Comparison of ENCODE assay signal across 8 cellular contexts in the genomic region with DNA sequence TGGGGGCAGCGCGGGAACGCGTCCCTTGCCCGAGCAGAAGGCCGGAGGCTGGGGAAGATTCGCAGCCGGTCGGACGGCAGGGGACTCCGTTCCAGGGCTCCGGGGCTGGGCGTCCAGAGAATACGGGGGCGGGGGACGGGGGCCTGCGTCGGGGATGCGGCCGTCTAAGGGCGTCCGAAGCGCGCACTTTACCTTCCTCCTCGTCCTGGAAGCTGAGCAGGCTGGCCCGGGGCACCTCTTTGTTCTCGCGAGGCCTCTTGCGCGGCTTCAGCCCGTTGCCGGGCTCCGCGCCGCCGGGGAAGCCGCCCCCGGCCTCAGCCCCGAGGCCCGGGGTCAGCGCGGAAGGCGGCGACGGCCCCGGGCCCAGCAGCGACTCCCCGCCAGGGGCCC. TPM values are rescaled to one million over a fixed set of nuclear protein-coding genes. Genes with fewer than 3 reads are reported as not detected.
DNase-seq lines count a peak whose midpoint lies in the region; FAIRE-seq and TF ChIP-seq lines count a peak whose summit lies in the region.

No MANE protein-coding gene starts in this region.

- H3K27me3 ChIP-seq in HAP-1 (ENCODE audit: low read depth) (no peaks in the 10 kb centered on the region), MM.1S (replicated peaks; ENCODE audit: insufficient read depth, low read length) (no peaks in the 10 kb centered on the region), H1 (replicated peaks in 1 of 4; ENCODE audit: control insufficient read depth in 3 of 4, extremely low read depth in 1 of 4, insufficient read depth in 3 of 4, low read length in 3 of 4) (no peaks in the 10 kb centered on the region)

- no peak overlapping the region for H2BK20ac ChIP-seq in H1 (ENCODE audit: low read length)

- H3F3A ChIP-seq in MM.1S (ENCODE audit: insufficient read depth, low read length) = peaks cover 18% of the 10 kb centered on the region

- TF ChIP-seq CTCF in MM.1S (IDR thresholded peaks at IDR 0.05; ENCODE audit: low read length) (no peak), H1 (IDR thresholded peaks at IDR 0.05; ENCODE audit: control extremely low read depth in 1 of 3, insufficient read depth in 1 of 3, low read depth in 1 of 3, low read length in 3 of 3) (no peak), mesothelial cell of epicardium (IDR thresholded peaks at IDR 0.05; ENCODE audit: unreplicated experiment) (no peak)

- peaks cover 44% of the 10 kb centered on the region for H3K36me3 Mint-ChIP-seq in activated CD4-positive, alpha-beta T cell treated with anti-CD3 and anti-CD28 coated beads, Interleukin-2, amount 10 ng/mL, durations not matched to agents 7 days and 5 days (ENCODE audit: low read depth)
- H3K36me3 Mint-ChIP-seq in mesothelial cell of epicardium = peaks cover 22% of the 10 kb centered on the region

- H3K4ac ChIP-seq in H1 (replicated peaks; ENCODE audit: insufficient read length, low read depth, low read length) = peak overlapping the region; percentile 0

- no peak overlapping the region for H3K56ac ChIP-seq in H1 (replicated peaks; ENCODE audit: insufficient read length, low read depth, low read length)

- H3K4me3 ChIP-seq in HAP-1 (peak overlapping the region; percentile 88), MM.1S (ENCODE audit: low read length) (peak overlapping the region; percentile 95), H1 (ENCODE audit: extremely low read depth in 1 of 4, insufficient read depth in 2 of 4, low read depth in 3 of 4, low read length in 4 of 4) (peak overlapping the region; percentile 89 to 99 (median 93))

- H3K18ac ChIP-seq in H1 (ENCODE audit: extremely low read depth, low read length) = peak overlapping the region; percentile 87; the same call in 1 of the 2 replicates

- H3K9me3 ChIP-seq in HAP-1 (no peaks in the 10 kb centered on the region), MM.1S (replicated peaks; ENCODE audit: insufficient read depth, low read length) (no peaks in the 10 kb centered on the region), H1 (ENCODE audit: insufficient read depth in 2 of 2, low read depth in 1 of 2, low read length in 1 of 2) (no peaks in the 10 kb centered on the region)

- POLR2A ChIA-PET in activated CD4-positive, alpha-beta T cell treated with anti-CD3 and anti-CD28 coated beads, Interleukin-2, amount 10 ng/mL, durations not matched to agents 7 days and 5 days (lab: Charles Lee) = interaction anchor here (0.5 to 2.5 kb wide), 6 partner anchors 10 to 43 kb away, joined by 3 to 9 read pairs (median 4); partner anchors contain the start of gene SYNJ1
- POLR2A ChIA-PET in H1 (lab: Charles Lee; ENCODE audit: partially characterized antibody) = interaction anchor here (0.6 to 2.8 kb wide), 17 partner anchors 13 to 554 kb away, joined by 3 to 14 read pairs (median 5); partner anchors contain the start of genes EVA1C, IFNAR1, SYNJ1 and URB1

- TF ChIP-seq POLR2A in H1 (IDR thresholded peaks at IDR 0.05; ENCODE audit: control extremely low read depth in 1 of 2, low read depth in 2 of 2, low read length in 2 of 2) = no peak

- H3K4me1 ChIP-seq in HAP-1 = peaks cover 18% of the 10 kb centered on the region
- H3K4me1 ChIP-seq in MM.1S (ENCODE audit: low read length) = peaks cover 14% of the 10 kb centered on the region
- H3K4me1 ChIP-seq in H1 (replicated peaks in 1 of 4; ENCODE audit: control insufficient read depth in 3 of 4, insufficient read depth in 4 of 4, low read length in 3 of 4) = no peaks in the 10 kb centered on the region; a peak in 3 of 7 replicates

- H3K79me1 ChIP-seq in H1 (ENCODE audit: low read depth, low read length) = peaks cover 3% of the 10 kb centered on the region; the same call in 1 of the 2 replicates

- H2AK5ac ChIP-seq in H1 (ENCODE audit: low read depth, low read length) = 0 out of 2 replicates have a peak overlapping the region, but pooled peaks have one; percentile 30

- CTCF ChIA-PET in activated CD4-positive, alpha-beta T cell treated with anti-CD3 and anti-CD28 coated beads, Interleukin-2, amount 10 ng/mL, durations not matched to agents 7 days and 5 days (lab: Charles Lee) = interaction anchor here (0.6 to 2.4 kb wide), 20 partner anchors 13 to 633 kb away, joined by 3 to 17 read pairs (median 4); partner anchors contain the start of gene SYNJ1
- CTCF ChIA-PET in H1 (lab: Charles Lee; ENCODE audit: partially characterized antibody) = interaction anchor here (0.6 to 3.2 kb wide), 13 partner anchors 11 to 320 kb away, joined by 3 to 9 read pairs (median 3); no protein-coding TSS in a partner anchor

- H3K4me3 Mint-ChIP-seq in activated CD4-positive, alpha-beta T cell treated with anti-CD3 and anti-CD28 coated beads, Interleukin-2, amount 10 ng/mL, durations not matched to agents 7 days and 5 days = peak overlapping the region; percentile 98
- peak overlapping the region; percentile 99 for H3K4me3 Mint-ChIP-seq in mesothelial cell of epicardium

- H3K9me2 ChIP-seq in MM.1S (replicated peaks; ENCODE audit: insufficient read depth, low read length) = no peaks in the 10 kb centered on the region

- H2BK5ac ChIP-seq in H1 (ENCODE audit: low read depth, low read length) = peak overlapping the region; percentile 83; the same call in 1 of the 2 replicates

- no peak overlapping the region for H4K91ac ChIP-seq in H1 (replicated peaks; ENCODE audit: insufficient read length, low read length)

- WGBS in H1 (ENCODE audit: extremely low coverage in 1 of 2, insufficient coverage in 1 of 2, insufficient read length in 1 of 2, insufficient replicate concordance in 2 of 2, low coverage in 1 of 2, low lambda C conversion rate in 2 of 2, missing lambda C conversion rate in 1 of 2), 2 experiments = 3% methylated on average over 15 of the region's 48 CpGs; no CpG with 5 or more reads in 1 of the 2 experiments

- H3K27ac ChIP-seq in MM.1S (ENCODE audit: low read length) (peak overlapping the region; percentile 77; the same call in 1 of the 2 replicates), H1 (ENCODE audit: low read depth, low read length) (peak overlapping the region; percentile 89), substantia nigra (ENCODE audit: low read depth, low read length, poor library complexity, severe bottlenecking) (peak overlapping the region; percentile 79)

- H3K9me3 Mint-ChIP-seq in activated CD4-positive, alpha-beta T cell treated with anti-CD3 and anti-CD28 coated beads, Interleukin-2, amount 10 ng/mL, durations not matched to agents 7 days and 5 days = peaks cover 4% of the 10 kb centered on the region
- no peaks in the 10 kb centered on the region for H3K9me3 Mint-ChIP-seq in mesothelial cell of epicardium

- peak overlapping the region; percentile 24 for H4K5ac ChIP-seq in H1 (ENCODE audit: insufficient read length, low read depth, low read length)

- H2BK15ac ChIP-seq in H1 (ENCODE audit: low read length) = no peak overlapping the region

- DNase-seq in NCI-H82 (lab: John Stamatoyannopoulos, UW) = peak; percentile 67
- DNase-seq in NCI-H82 treated with DMSO at 0.1 percent for 48 hours (lab: John Stamatoyannopoulos, UW; ENCODE audit: unreplicated experiment) = no peak
- peak in 1 of 2 experiments; percentile 69 for DNase-seq in HAP-1 (ENCODE audit: low spot score in 2 of 2)
- peak; percentile 60 for DNase-seq in MM.1S
- peak; percentile 69 for DNase-seq in activated CD4-positive, alpha-beta T cell treated with anti-CD3 and anti-CD28 coated beads, Interleukin-2, amount 10 ng/mL, durations not matched to agents 7 days and 5 days
- DNase-seq in H1 (ENCODE audit: low read depth in 1 of 2, low spot score in 2 of 2) = peak in 1 of 2 experiments; percentile 61
- DNase-seq in mesothelial cell of epicardium (ENCODE audit: low spot score in 2 of 2, unreplicated experiment in 2 of 2) = peak; percentile 44 to 72
- DNase-seq in substantia nigra (lab: John Stamatoyannopoulos, UW) = peak in 22 of 49 donors; percentile 16 to 60 (median 45)

- peak overlapping the region; percentile 81 for H3K4me2 ChIP-seq in MM.1S (ENCODE audit: low read depth, low read length)
- peak overlapping the region; percentile 73 to 79 for H3K4me2 ChIP-seq in H1 (ENCODE audit: insufficient read depth in 1 of 2, low read depth in 2 of 2, low read length in 2 of 2)

- H3K4me1 Mint-ChIP-seq in activated CD4-positive, alpha-beta T cell treated with anti-CD3 and anti-CD28 coated beads, Interleukin-2, amount 10 ng/mL, durations not matched to agents 7 days and 5 days = peaks cover 57% of the 10 kb centered on the region
- peaks cover 37% of the 10 kb centered on the region for H3K4me1 Mint-ChIP-seq in mesothelial cell of epicardium

- peak overlapping the region; percentile 96 for H3K27ac Mint-ChIP-seq in activated CD4-positive, alpha-beta T cell treated with anti-CD3 and anti-CD28 coated beads, Interleukin-2, amount 10 ng/mL, durations not matched to agents 7 days and 5 days
- peak overlapping the region; percentile 96 for H3K27ac Mint-ChIP-seq in mesothelial cell of epicardium

- in situ Hi-C loops in HAP-1 (cut with MboI; ENCODE audit: low sequenced_read_pairs) = loop anchor here (25.0 kb wide), 1 partner anchor 384 kb away; the partner anchor contains the start of gene URB1

- peaks cover 54% of the 10 kb centered on the region for H3K79me2 ChIP-seq in MM.1S (ENCODE audit: low read length)
- H3K79me2 ChIP-seq in H1 (ENCODE audit: control insufficient read depth in 1 of 2, insufficient read depth in 2 of 2, low read length in 2 of 2) = peaks cover 33 to 51% of the 10 kb centered on the region in 2 experiments

- H3K23ac ChIP-seq in H1 (ENCODE audit: insufficient read length) = no peak overlapping the region

- no peak overlapping the region for H3K14ac ChIP-seq in H1 (ENCODE audit: insufficient read length)

- H4K8ac ChIP-seq in H1 (ENCODE audit: extremely low read depth, insufficient read depth, low read length) = peak overlapping the region; percentile 98

- no peak overlapping the region for H2BK12ac ChIP-seq in H1 (ENCODE audit: low read depth, low read length)

- H3K9ac ChIP-seq in MM.1S (ENCODE audit: low read length) = peak overlapping the region; percentile 83
- H3K9ac ChIP-seq in H1 (replicated peaks in 1 of 4; ENCODE audit: extremely low read depth in 1 of 4, low read depth in 3 of 4, low read length in 3 of 4) = peak overlapping the region; percentile 94 to 97 (median 96)

- H3K23me2 ChIP-seq in H1 (ENCODE audit: low read depth, low read length) = peaks cover 5% of the 10 kb centered on the region

- no peak for TF ChIP-seq EP300 in H1 (IDR thresholded peaks at IDR 0.05; ENCODE audit: borderline replicate concordance in 1 of 2, low read depth in 2 of 2, low read length in 2 of 2)

- peaks cover 3% of the 10 kb centered on the region for H3K27me3 Mint-ChIP-seq in activated CD4-positive, alpha-beta T cell treated with anti-CD3 and anti-CD28 coated beads, Interleukin-2, amount 10 ng/mL, durations not matched to agents 7 days and 5 days
- H3K27me3 Mint-ChIP-seq in mesothelial cell of epicardium (ENCODE audit: low read depth) = peaks cover 2% of the 10 kb centered on the region

- H4K20me1 ChIP-seq in MM.1S (ENCODE audit: insufficient read depth, low read length) (peaks cover 31% of the 10 kb centered on the region), H1 (replicated peaks in 1 of 2; ENCODE audit: control insufficient read depth in 1 of 2, insufficient read depth in 2 of 2, low read length in 2 of 2) (peaks cover 10 to 15% of the 10 kb centered on the region in 2 experiments)

- H2BK120ac ChIP-seq in H1 (replicated peaks; ENCODE audit: low read depth, low read length) = no peak overlapping the region

- peak overlapping the region; percentile 52 for H2AFZ ChIP-seq in MM.1S (ENCODE audit: low read length)
- H2AFZ ChIP-seq in H1 (ENCODE audit: low read length) = no peak overlapping the region

- H3K36me3 ChIP-seq in HAP-1 (replicated peaks) (peaks cover 34% of the 10 kb centered on the region), MM.1S (replicated peaks; ENCODE audit: insufficient read depth, low read length) (peaks cover 14% of the 10 kb centered on the region), H1 (ENCODE audit: control insufficient read depth in 2 of 4, insufficient read depth in 4 of 4, low read length in 3 of 4) (peaks cover 0 to 33% (median 15%) of the 10 kb centered on the region in 4 experiments; a peak in 5 of 8 replicates)

- TF ChIP-seq RAD21 in H1 (IDR thresholded peaks at IDR 0.05 in 1 of 2, conservative IDR thresholded peaks at IDR 0.05 in 1 of 2; ENCODE audit: low read depth in 2 of 2, low read length in 2 of 2) = no peak

- no peak for FAIRE-seq in H1 (lab: Jason Lieb, UNC)

RNA-seq across cellular contexts. Expression of gene PAXBP1, which starts 0.4 kb away (rescaled TPM):
- 10 to 100 TPM; 52.7 to 52.8 TPM for total RNA-seq in activated CD4-positive, alpha-beta T cell treated with anti-CD3 and anti-CD28 coated beads, Interleukin-2, amount 10 ng/mL, durations not matched to agents 7 days and 5 days
- total RNA-seq in H1 (2021; fragmentation: NEBNext Ultra II Directional; extraction: Animal tissue kit (Norgen Biotek cat#: 25700)) = 58.5 and 64.0 TPM in 2 replicates
- 11.4 and 21.2 TPM in 2 replicates for polyA plus RNA-seq in H1 (2011; rRNA removed)
- polyA plus RNA-seq in H1 (2011; cell fraction: cytosol; rRNA removed) = 28.6 TPM
- polyA plus RNA-seq in H1 (2011; cell fraction: nucleus; rRNA removed) = 33.7 TPM
- 23.8 to 47.4 TPM (median 30.0 TPM) in 4 replicates for polyA plus RNA-seq in H1 (2012, experiment 1 of 2)
- polyA plus RNA-seq in H1 (2012, experiment 2 of 2) = 2.3 TPM
- 65.9 TPM for polyA plus RNA-seq in H1 (2013, experiment 1 of 2)
- 53.5 TPM for polyA plus RNA-seq in H1 (2013, experiment 2 of 2)
- polyA minus RNA-seq in H1 (2011; rRNA and poly(A)+ RNA removed) = 25.3 and 42.8 TPM in 2 replicates
- polyA minus RNA-seq in H1 (2011; cell fraction: cytosol; rRNA and poly(A)+ RNA removed) = 26.2 TPM
- polyA minus RNA-seq in H1 (2011; cell fraction: nucleus; rRNA and poly(A)+ RNA removed) = 94.0 TPM
- 88.0 to 94.2 TPM (median 90.9 TPM) in 3 replicates for total RNA-seq in mesothelial cell of epicardium

RNA-seq across cellular contexts. Expression of gene SYNJ1, which starts 43.3 kb away (rescaled TPM):
- total RNA-seq in activated CD4-positive, alpha-beta T cell treated with anti-CD3 and anti-CD28 coated beads, Interleukin-2, amount 10 ng/mL, durations not matched to agents 7 days and 5 days = 10 to 100 TPM; 16.1 to 21.1 TPM
- total RNA-seq in H1 (2021; fragmentation: NEBNext Ultra II Directional; extraction: Animal tissue kit (Norgen Biotek cat#: 25700)) = 4.0 and 4.3 TPM in 2 replicates
- polyA plus RNA-seq in H1 (2011; rRNA removed) = 1.3 and 1.6 TPM in 2 replicates
- polyA plus RNA-seq in H1 (2011; cell fraction: cytosol; rRNA removed) = 1.4 TPM
- 4.5 TPM for polyA plus RNA-seq in H1 (2011; cell fraction: nucleus; rRNA removed)
- 1.1 to 2.0 TPM (median 1.4 TPM) in 4 replicates for polyA plus RNA-seq in H1 (2012, experiment 1 of 2)
- polyA plus RNA-seq in H1 (2012, experiment 2 of 2) = 0.12 TPM
- 2.1 TPM for polyA plus RNA-seq in H1 (2013, experiment 1 of 2)
- 1.3 TPM for polyA plus RNA-seq in H1 (2013, experiment 2 of 2)
- polyA minus RNA-seq in H1 (2011; rRNA and poly(A)+ RNA removed) = 3.0 and 3.4 TPM in 2 replicates
- 1.5 TPM for polyA minus RNA-seq in H1 (2011; cell fraction: cytosol; rRNA and poly(A)+ RNA removed)
- 5.0 TPM for polyA minus RNA-seq in H1 (2011; cell fraction: nucleus; rRNA and poly(A)+ RNA removed)
- total RNA-seq in mesothelial cell of epicardium = 7.2 to 8.9 TPM (median 8.6 TPM) in 3 replicates
